In genomic region chr7:128402346-128402745, GRCh38 we compare ENCODE assay signal across 17 cellular contexts. TPM values are rescaled to one million over a fixed set of nuclear protein-coding genes. Genes with fewer than 3 reads are reported as not detected.
"Had no signal": no experiment of that assay in that cellular context is flagged by ENCODE, and none has a peak within 500 bp of the region (broad histone marks: within the 10 kb centered on the region; RNA-seq: fewer than 3 reads in every experiment).

No MANE protein-coding gene starts in this region.

- H3K4me3 ChIP-seq: ascending aorta, colonic mucosa, neural progenitor cell, prostate gland, right atrium auricular region, tibial artery had no signal

- ATAC-seq: activated CD8-positive, alpha-beta T cell treated with anti-CD3 and anti-CD28 coated beads for 36 hours; stimulated activated naive CD8-positive, alpha-beta T cell treated with anti-CD3 and anti-CD28 coated beads, Interleukin-15, Interleukin-2, amounts not matched to agents 100 U/mL and 50 U/mL, for 24 hours had no signal

- DNase-seq: activated CD8-positive, alpha-beta memory T cell treated with anti-CD3 and anti-CD28 coated beads, Interleukin-2, amount 50 U/mL, for 4 hours; activated CD8-positive, alpha-beta T cell treated with anti-CD3 and anti-CD28 coated beads for 36 hours; colonic mucosa; hypothalamus; islet precursor cell; stimulated activated CD4-positive, alpha-beta T cell treated with anti-CD3 and anti-CD28 coated beads, Interleukin-2, amount 100 ng/mL, for 24 hours; stimulated activated naive CD8-positive, alpha-beta T cell treated with anti-CD3 and anti-CD28 coated beads, Interleukin-15, Interleukin-2, amounts not matched to agents 100 U/mL and 50 U/mL, for 24 hours; substantia nigra; tibial artery had no signal

- H3K27ac ChIP-seq: ascending aorta, colonic mucosa, neural progenitor cell, prostate gland, right atrium auricular region, tibial artery had no signal

- H3K9me3 ChIP-seq: ascending aorta, colonic mucosa, prostate gland, right atrium auricular region, tibial artery had no signal

- H3K27me3 ChIP-seq: ascending aorta, colonic mucosa, right atrium auricular region, tibial artery had no signal

- H3K4me3 Mint-ChIP-seq: activated CD8-positive, alpha-beta T cell treated with anti-CD3 and anti-CD28 coated beads for 36 hours; activated T-helper 1 cell treated with anti-CD3 and anti-CD28 coated beads, Interleukin-12 subunit alpha, Interleukin-12 subunit beta, Interleukin-2, Interleukin-4 antibody, amounts not matched to agents 30 ng/mL and 10 ng/mL and 1 ng/mL, durations not matched to agents 14 hours and 24 hours and 36 hours; central memory CD8-positive, alpha-beta T cell; neural progenitor cell; T-helper 2 cell treated with Interferon-gamma antibody and Interleukin-4, amounts not matched to agents 5 μg/mL and 100 μg/mL, for 36 hours had no signal

- H3K9me3 Mint-ChIP-seq: activated CD8-positive, alpha-beta T cell treated with anti-CD3 and anti-CD28 coated beads for 36 hours; activated T-helper 1 cell treated with anti-CD3 and anti-CD28 coated beads, Interleukin-12 subunit alpha, Interleukin-12 subunit beta, Interleukin-2, Interleukin-4 antibody, amounts not matched to agents 30 ng/mL and 10 ng/mL and 1 ng/mL, durations not matched to agents 14 hours and 24 hours and 36 hours; central memory CD8-positive, alpha-beta T cell; neural progenitor cell; T-helper 2 cell treated with Interferon-gamma antibody and Interleukin-4, amounts not matched to agents 5 μg/mL and 100 μg/mL, for 36 hours had no signal

- H3K36me3 ChIP-seq: colonic mucosa, neural progenitor cell had no signal

- H3K27ac Mint-ChIP-seq: activated CD8-positive, alpha-beta T cell treated with anti-CD3 and anti-CD28 coated beads for 36 hours; activated T-helper 1 cell treated with anti-CD3 and anti-CD28 coated beads, Interleukin-12 subunit alpha, Interleukin-12 subunit beta, Interleukin-2, Interleukin-4 antibody, amounts not matched to agents 30 ng/mL and 10 ng/mL and 1 ng/mL, durations not matched to agents 14 hours and 24 hours and 36 hours; neural progenitor cell; T-helper 2 cell treated with Interferon-gamma antibody and Interleukin-4, amounts not matched to agents 5 μg/mL and 100 μg/mL, for 36 hours had no signal

- H3K27me3 Mint-ChIP-seq: activated CD8-positive, alpha-beta T cell treated with anti-CD3 and anti-CD28 coated beads for 36 hours; central memory CD8-positive, alpha-beta T cell had no signal

RNA-seq across cellular contexts. Expression of gene PRRT4, which starts 40.9 kb away (rescaled TPM):
- total RNA-seq: osteoblast had no signal
